ENCODE assay signal across 8 cellular contexts in genomic region chr2:61177727-61178549, GRCh38. TPM values are rescaled to one million over a fixed set of nuclear protein-coding genes. Genes with fewer than 3 reads are reported as not detected.
DNase-seq lines count a peak whose midpoint lies in the region; ATAC-seq and TF ChIP-seq lines count a peak whose summit lies in the region.

No MANE protein-coding gene starts in this region.

- H3K79me2 ChIP-seq in SU-DHL-6 (ENCODE audit: insufficient read depth, low read length), result no peaks in the 10 kb centered on the region

- DNase-seq in NCI-H1436 (lab: John Stamatoyannopoulos, UW) (peak; percentile 22), NCI-H1436 treated with DMSO at 0.1 percent for 48 hours (lab: John Stamatoyannopoulos, UW) (no peak), astrocyte of the spinal cord (ENCODE audit: low read depth, low spot score) (no peak), immature natural killer cell (peak in 2 of 3 donors; percentile 32 to 41)
- DNase-seq in stimulated activated CD4-positive, alpha-beta T cell treated with anti-CD3 and anti-CD28 coated beads, Interleukin-15, amount 100 ng/mL, for 48 hours (ENCODE audit: low read depth in 2 of 2), result peak; percentile 10 to 28

- H3K4me3 ChIP-seq in SU-DHL-6 (ENCODE audit: insufficient read depth, low read length, poor library complexity, severe bottlenecking), result peak overlapping the region; percentile 76
- peak overlapping the region; percentile 57 for H3K4me3 ChIP-seq in astrocyte of the spinal cord (ENCODE audit: low read depth, low read length)

- peak overlapping the region; percentile 98 for H3K9ac ChIP-seq in SU-DHL-6 (ENCODE audit: low read length)

- TF ChIP-seq CTCF in SU-DHL-6 (IDR thresholded peaks at IDR 0.05; ENCODE audit: insufficient read depth, low read length, poor library complexity, severe bottlenecking), result no peak
- TF ChIP-seq CTCF in astrocyte of the spinal cord (IDR thresholded peaks at IDR 0.05; ENCODE audit: low read depth, low read length), result no peak

- no peaks in the 10 kb centered on the region for H3K9me2 ChIP-seq in SU-DHL-6 (replicated peaks; ENCODE audit: insufficient read depth, low read length)

- peaks cover 14 to 22% (median 21%) of the 10 kb centered on the region in 3 donors for H3K36me3 Mint-ChIP-seq in immature natural killer cell

- peaks cover 6 to 15% (median 10%) of the 10 kb centered on the region in 3 donors for H3K27me3 Mint-ChIP-seq in immature natural killer cell (ENCODE audit: low read depth in 3 of 3)

- H3F3A ChIP-seq in SU-DHL-6 (ENCODE audit: insufficient read depth), result peaks cover 11% of the 10 kb centered on the region; the same call in 1 of the 2 replicates

- peaks cover 58 to 65% of the 10 kb centered on the region in 2 donors for H3K4me1 Mint-ChIP-seq in immature natural killer cell

- no peaks in the 10 kb centered on the region for H3K27me3 ChIP-seq in SU-DHL-6 (ENCODE audit: low read length)

- H2AFZ ChIP-seq in SU-DHL-6 (ENCODE audit: low read depth, low read length, severe bottlenecking), result peak overlapping the region; percentile 96

- peak; percentile 23 for ATAC-seq in HG03025 (IDR thresholded peaks at IDR 0.05; ENCODE audit: low FRiP score, unreplicated experiment)
- ATAC-seq in HG02970 (IDR thresholded peaks at IDR 0.05; ENCODE audit: low FRiP score, unreplicated experiment), result no peak

- peak overlapping the region; percentile 73 for H3K27ac ChIP-seq in SU-DHL-6 (ENCODE audit: low read depth, low read length)

- peak overlapping the region; percentile 81 to 98 (median 94) for H3K27ac Mint-ChIP-seq in immature natural killer cell

- H3K4me3 Mint-ChIP-seq in immature natural killer cell, result peak overlapping the region; percentile 77 to 93 (median 89)

- H3K9me3 Mint-ChIP-seq in immature natural killer cell, result no peaks in the 10 kb centered on the region

- H3K36me3 ChIP-seq in SU-DHL-6 (ENCODE audit: low read length), result no peaks in the 10 kb centered on the region

- no peaks in the 10 kb centered on the region for H3K9me3 ChIP-seq in SU-DHL-6 (ENCODE audit: insufficient read depth, low read length)

- in situ Hi-C loops in astrocyte of the spinal cord (cut with HindIII; ENCODE audit: low sequenced_read_pairs), result no loop called here

- no peaks in the 10 kb centered on the region for H4K20me1 ChIP-seq in SU-DHL-6 (ENCODE audit: low read depth, low read length)

- H3K4me2 ChIP-seq in SU-DHL-6 (ENCODE audit: low read depth, low read length, poor library complexity, severe bottlenecking), result peak overlapping the region; percentile 76

RNA-seq across cellular contexts. Expression of gene C2orf74, which starts 15.9 kb away (rescaled TPM):
- polyA plus RNA-seq in immature natural killer cell, result 10 to 100 TPM; 23.7 to 40.2 (median 28.4) TPM

Comparison
In these comparisons a context has a peak if more than half of its experiments do, and no peak if none do; other contexts are left out.
1. DNase-seq: peak in NCI-H1436 (single experiment), immature natural killer cell (2 of 3) and stimulated activated CD4-positive, alpha-beta T cell treated with anti-CD3 and anti-CD28 coated beads, Interleukin-15, amount 100 ng/mL, for 48 hours (2 of 2); none in NCI-H1436 treated with DMSO at 0.1 percent for 48 hours (single experiment) and astrocyte of the spinal cord (single experiment).